ENCODE assay signal across 8 cellular contexts in the genomic region with DNA sequence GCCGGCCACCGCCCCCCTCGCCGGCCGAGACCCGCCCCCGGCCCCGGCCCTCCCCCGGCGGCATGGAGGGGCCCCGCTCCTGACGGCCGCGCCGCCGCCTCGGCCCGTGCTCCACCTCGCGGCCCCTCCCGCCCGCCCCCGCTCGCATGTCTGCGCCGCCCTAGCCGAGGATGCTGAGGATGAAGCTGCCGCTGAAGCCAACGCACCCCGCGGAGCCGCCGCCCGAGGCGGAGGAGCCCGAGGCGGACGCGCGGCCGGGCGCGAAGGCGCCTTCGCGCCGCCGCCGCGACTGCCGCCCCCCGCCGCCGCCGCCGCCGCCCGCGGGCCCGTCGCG. TPM values are rescaled to one million over a fixed set of nuclear protein-coding genes. Genes with fewer than 3 reads are reported as not detected.
DNase-seq lines count a peak whose midpoint lies in the region; ATAC-seq, FAIRE-seq and TF ChIP-seq lines count a peak whose summit lies in the region.

No MANE protein-coding gene starts in this region.

- H3K4me1 ChIP-seq in adipocyte (ENCODE audit: control insufficient read depth, insufficient read depth, low read length), result peaks cover 34% of the 10 kb centered on the region
- peaks cover 43% of the 10 kb centered on the region for H3K4me1 ChIP-seq in HepG2 (ENCODE audit: insufficient read depth, low read length)
- H3K4me1 ChIP-seq in thyroid gland, result peaks cover 20 to 22% of the 10 kb centered on the region in 2 donors

- H2AFZ ChIP-seq in HepG2 (ENCODE audit: low read length), result no peak overlapping the region

- TF ChIP-seq EP300 in HepG2 (IDR thresholded peaks at IDR 0.05; ENCODE audit: low read depth in 2 of 2, low read length in 2 of 2) (no peak), HepG2 (CRISPR knock-in tag; IDR thresholded peaks at IDR 0.05; ENCODE audit: borderline replicate concordance) (no peak)

- H3K4me3 ChIP-seq in adipocyte (ENCODE audit: low read length), result peak overlapping the region; percentile 93
- peak overlapping the region in 2 of 3 experiments; percentile 96 to 98; a peak in 4 of 6 replicates for H3K4me3 ChIP-seq in HepG2 (replicated peaks in 1 of 3; ENCODE audit: insufficient read depth in 1 of 3, low read depth in 2 of 3, low read length in 3 of 3)
- peak overlapping the region in 1 of 3 donors; percentile 75 for H3K4me3 ChIP-seq in thyroid gland (replicated peaks in 1 of 3)

- peaks cover 3% of the 10 kb centered on the region; the same call in 1 of the 2 replicates for H4K20me1 ChIP-seq in HepG2 (ENCODE audit: insufficient read depth, low read length)

- CTCF ChIA-PET in HepG2 (lab: Yijun Ruan, JAX; ENCODE audit: low intra/inter-chr PET ratio, low total read pairs), result interaction anchor here (1.4 kb wide), 1 partner anchor 97 kb away, joined by 4 read pairs; no protein-coding TSS in a partner anchor

- H3K9ac ChIP-seq in adipocyte (ENCODE audit: low read length) (no peak overlapping the region), HepG2 (ENCODE audit: insufficient read depth, low read depth, low read length) (no peak overlapping the region)

- peak; percentile 51 for DNase-seq in NCI-H1436 (lab: John Stamatoyannopoulos, UW)
- no peak for DNase-seq in NCI-H1436 treated with DMSO at 0.1 percent for 48 hours (lab: John Stamatoyannopoulos, UW)
- no peak for DNase-seq in adipocyte (ENCODE audit: low read depth)
- no peak for DNase-seq in HepG2 (ENCODE audit: low spot score)
- no peak for DNase-seq in thyroid gland
- no peak for DNase-seq in activated gamma-delta T cell (lab: John Stamatoyannopoulos, UW)

- in situ Hi-C loops in HepG2 (cut with HindIII; ENCODE audit: extremely low pct_ligation_motif_present, low pct_unique_long_range_greater_than_20kb), result loop anchor here (5.0 to 10.0 kb wide), 2 partner anchors 68 to 96 kb away; no protein-coding TSS in a partner anchor

- BruUV-seq in HepG2 (replicated peaks; lab: Mats Ljungman, UMichigan), result no TSS peak

- TF ChIP-seq RAD21 in HepG2 (CRISPR knock-in tag; IDR thresholded peaks at IDR 0.05), result no peak

- peaks cover 81% of the 10 kb centered on the region for H3K79me2 ChIP-seq in HepG2 (ENCODE audit: insufficient read depth, low read length)

- H3K27me3 ChIP-seq in adipocyte (replicated peaks; ENCODE audit: control insufficient read depth, insufficient read depth, low read length) (no peaks in the 10 kb centered on the region), HepG2 (ENCODE audit: control insufficient read depth in 1 of 2, insufficient read depth in 2 of 2, low read length in 2 of 2) (no peaks in the 10 kb centered on the region; a peak in 1 of 5 replicates), thyroid gland (no peaks in the 10 kb centered on the region)

- no peaks in the 10 kb centered on the region for H3K36me3 ChIP-seq in adipocyte (ENCODE audit: control insufficient read depth, insufficient read depth, low read length, severe bottlenecking)
- H3K36me3 ChIP-seq in HepG2 (replicated peaks in 1 of 2; ENCODE audit: control insufficient read depth in 1 of 2, insufficient read depth in 2 of 2, low read length in 2 of 2), result 0 out of 5 replicates have a peak, but pooled peaks cover 0 to 4% of the 10 kb centered on the region in 2 experiments
- H3K36me3 ChIP-seq in thyroid gland, result no peaks in the 10 kb centered on the region

- H3K9me3 ChIP-seq in adipocyte (ENCODE audit: control insufficient read depth, low read length) (no peaks in the 10 kb centered on the region), HepG2 (ENCODE audit: low read length) (no peaks in the 10 kb centered on the region), thyroid gland (no peaks in the 10 kb centered on the region)

- WGBS in HepG2 (ENCODE audit: low lambda C conversion rate), result no CpG with 5 or more reads among the region's 62 CpGs
- no CpG with 5 or more reads among the region's 62 CpGs for whole genome bisulfite sequencing in thyroid gland, 2 donors

- peak overlapping the region; percentile 96 for H3K27ac ChIP-seq in HepG2 (ENCODE audit: extremely low read length, insufficient read depth, low read length)
- H3K27ac ChIP-seq in thyroid gland, result peak overlapping the region; percentile 72 to 100 (median 93)

- POLR2A ChIA-PET in HepG2 (lab: Yijun Ruan, JAX), result interaction anchor here (0.7 to 5.3 kb wide), 13 partner anchors 11 to 218 kb away, joined by 3 to 41 read pairs (median 9); no protein-coding TSS in a partner anchor

- TF ChIP-seq POLR2A in HepG2 (IDR thresholded peaks at IDR 0.05; ENCODE audit: insufficient read depth in 1 of 2, low read depth in 2 of 2, low read length in 2 of 2) (no peak), thyroid gland (IDR thresholded peaks at IDR 0.05) (no peak)

- TF ChIP-seq CTCF in HepG2 (CRISPR knock-in tag; IDR thresholded peaks at IDR 0.05) (no peak), thyroid gland (IDR thresholded peaks at IDR 0.05) (no peak)

- no peak for FAIRE-seq in HepG2 (lab: Jason Lieb, UNC)

- no peak for ATAC-seq in HepG2
- ATAC-seq in GM21576 (IDR thresholded peaks at IDR 0.05; ENCODE audit: unreplicated experiment), result no peak
- no peak for ATAC-seq in GM18502 (IDR thresholded peaks at IDR 0.05; ENCODE audit: poor library complexity, unreplicated experiment)

- no peak overlapping the region for H3K4me2 ChIP-seq in HepG2 (ENCODE audit: low read depth, low read length)

- intact Hi-C loops in HepG2 (cut with micrococcal nuclease; ENCODE audit: unreplicated experiment) (loop anchor here (2.0 to 10.0 kb wide), 2 partner anchors 62 to 338 kb away; a partner anchor contains a TSS), thyroid gland (cut with DNase I) (no loop called here)

TF ChIP-seq in HepG2, 621 proteins besides CTCF, POLR2A, EP300 and RAD21 (continues in another document):
- TF ChIP-seq, protein P1, sequence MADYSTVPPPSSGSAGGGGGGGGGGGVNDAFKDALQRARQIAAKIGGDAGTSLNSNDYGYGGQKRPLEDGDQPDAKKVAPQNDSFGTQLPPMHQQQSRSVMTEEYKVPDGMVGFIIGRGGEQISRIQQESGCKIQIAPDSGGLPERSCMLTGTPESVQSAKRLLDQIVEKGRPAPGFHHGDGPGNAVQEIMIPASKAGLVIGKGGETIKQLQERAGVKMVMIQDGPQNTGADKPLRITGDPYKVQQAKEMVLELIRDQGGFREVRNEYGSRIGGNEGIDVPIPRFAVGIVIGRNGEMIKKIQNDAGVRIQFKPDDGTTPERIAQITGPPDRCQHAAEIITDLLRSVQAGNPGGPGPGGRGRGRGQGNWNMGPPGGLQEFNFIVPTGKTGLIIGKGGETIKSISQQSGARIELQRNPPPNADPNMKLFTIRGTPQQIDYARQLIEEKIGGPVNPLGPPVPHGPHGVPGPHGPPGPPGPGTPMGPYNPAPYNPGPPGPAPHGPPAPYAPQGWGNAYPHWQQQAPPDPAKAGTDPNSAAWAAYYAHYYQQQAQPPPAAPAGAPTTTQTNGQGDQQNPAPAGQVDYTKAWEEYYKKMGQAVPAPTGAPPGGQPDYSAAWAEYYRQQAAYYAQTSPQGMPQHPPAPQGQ (CRISPR knock-in tag; IDR thresholded peaks at IDR 0.05; ENCODE audit: borderline replicate concordance), result no peak
- no peak for TF ChIP-seq SOX5 (CRISPR knock-in tag; IDR thresholded peaks at IDR 0.05; ENCODE audit: borderline replicate concordance)
- TF ChIP-seq ATAD3A (CRISPR knock-in tag; IDR thresholded peaks at IDR 0.05), result no peak
- TF ChIP-seq SP2 (CRISPR knock-in tag; IDR thresholded peaks at IDR 0.05), result no peak
- TF ChIP-seq ZSCAN31 (CRISPR knock-in tag; IDR thresholded peaks at IDR 0.05; ENCODE audit: low read depth), result no peak
- no peak for TF ChIP-seq ZNF75D (CRISPR knock-in tag; IDR thresholded peaks at IDR 0.05; ENCODE audit: borderline replicate concordance)

RNA-seq across cellular contexts. Expression of a gene that starts 0.4 kb away (rescaled TPM):
- 76.1 and 76.5 TPM in 2 replicates for total RNA-seq in HepG2 (2016; rRNA removed; fragmentation: Illumina TruSeq; extraction: Trizol)
- 177 and 189 TPM in 2 replicates for total RNA-seq in HepG2 (2016; cell fraction: cytosol; rRNA removed; fragmentation: Illumina TruSeq; extraction: Trizol; ENCODE audit: low read depth)
- total RNA-seq in HepG2 (2016; cell fraction: insoluble cytoplasmic fraction; rRNA removed; fragmentation: Illumina TruSeq; extraction: Trizol), result 71.7 and 74.4 TPM in 2 replicates
- total RNA-seq in HepG2 (2016; cell fraction: membrane; rRNA removed; fragmentation: Illumina TruSeq; extraction: Trizol), result 60.3 and 72.3 TPM in 2 replicates
- 106 and 120 TPM in 2 replicates for total RNA-seq in HepG2 (2016; cell fraction: nucleus; rRNA removed; fragmentation: Illumina TruSeq; extraction: Trizol)
- polyA plus RNA-seq in HepG2 (2011; rRNA removed), result 52.2 and 62.5 TPM in 2 replicates
- polyA plus RNA-seq in HepG2 (2011; cell fraction: cytosol; rRNA removed), result 39.3 and 44.4 TPM in 2 replicates
- 79.8 and 99.4 TPM in 2 replicates for polyA plus RNA-seq in HepG2 (2011; cell fraction: nucleus; rRNA removed)
- polyA plus RNA-seq in HepG2 (2012), result 25.6 and 27.8 TPM in 2 replicates
- 4.7 and 5.0 TPM in 2 replicates for polyA plus RNA-seq in HepG2 (2016; cell fraction: cytosol; fragmentation: Illumina TruSeq; extraction: Trizol; ENCODE audit: low read depth)
- polyA plus RNA-seq in HepG2 (2016; cell fraction: insoluble cytoplasmic fraction; fragmentation: Illumina TruSeq; extraction: Trizol; ENCODE audit: low read depth), result 53.3 and 60.9 TPM in 2 replicates
- polyA plus RNA-seq in HepG2 (2016; cell fraction: membrane; fragmentation: Illumina TruSeq; extraction: Trizol; ENCODE audit: low read depth), result 13.0 and 14.6 TPM in 2 replicates
- polyA plus RNA-seq in HepG2 (2016; cell fraction: nucleus; fragmentation: Illumina TruSeq; extraction: Trizol; ENCODE audit: insufficient read depth, low read depth), result 129 and 143 TPM in 2 replicates
- 58.0 and 138 TPM in 2 replicates for polyA minus RNA-seq in HepG2 (2011; rRNA and poly(A)+ RNA removed; ENCODE audit: low replicate concordance)
- polyA minus RNA-seq in HepG2 (2011; cell fraction: cytosol; rRNA and poly(A)+ RNA removed), result 42.1 and 44.2 TPM in 2 replicates
- 164 and 187 TPM in 2 replicates for polyA minus RNA-seq in HepG2 (2011; cell fraction: nucleus; rRNA and poly(A)+ RNA removed)
- total RNA-seq in thyroid gland, result 10 to 100 TPM; 20.1 to 28.5 (median 24.9) TPM
